32 cellular contexts compared by ENCODE assay signal in the genomic region with DNA sequence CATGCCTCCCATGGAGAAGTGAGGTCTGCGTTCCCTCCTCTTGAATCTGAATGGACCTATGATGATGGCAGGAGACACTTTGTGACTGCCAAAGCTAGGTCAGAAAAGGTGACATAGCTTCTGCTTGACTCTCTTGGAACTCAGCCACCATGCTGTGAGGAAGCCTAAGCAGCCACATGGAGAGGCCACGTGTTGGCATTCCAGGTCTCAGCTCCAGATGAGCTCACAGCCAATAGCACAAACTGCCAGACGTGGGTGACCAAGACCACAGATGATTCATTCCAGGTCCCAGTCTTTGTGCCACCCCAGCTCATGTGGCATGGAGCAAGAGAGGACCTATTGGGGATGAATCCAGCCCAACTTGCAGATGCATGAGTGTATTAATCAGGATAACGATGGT. TPM values are rescaled to one million over a fixed set of nuclear protein-coding genes. Genes with fewer than 3 reads are reported as not detected.
DNase-seq lines count a peak whose midpoint lies in the region; ATAC-seq, FAIRE-seq and TF ChIP-seq lines count a peak whose summit lies in the region.
"Had no signal": no experiment of that assay in that cellular context is flagged by ENCODE, and none has a peak within 500 bp of the region (broad histone marks: within the 10 kb centered on the region; RNA-seq: fewer than 3 reads in every experiment).

No MANE protein-coding gene starts in this region.

- no peaks in the 10 kb centered on the region for H3K27me3 ChIP-seq in astrocyte (ENCODE audit: insufficient read depth, low read length)
- H3K27me3 ChIP-seq: BLaER1 treated with 17β-estradiol and CSF1 and Interleukin-3, amounts not matched to agents 10 nM and 100 nM; body of pancreas; esophagus squamous epithelium; hepatocyte; SJCRH30 had no signal

- H3K36me3 Mint-ChIP-seq in astrocyte (ENCODE audit: low read depth, unreplicated experiment) = no peaks in the 10 kb centered on the region
- H3K36me3 Mint-ChIP-seq: stimulated activated naive B cell treated with anti-CD40 and anti-IgM and Interleukin-4, amounts not matched to agents 10 μg/mL and 1 μg/mL and 100 μg/mL, for 72 hours had no signal

- no peak overlapping the region for H3K9ac ChIP-seq in astrocyte (ENCODE audit: low read length)
- H3K9ac ChIP-seq: BLaER1 treated with 17β-estradiol and CSF1 and Interleukin-3, amounts not matched to agents 10 nM and 100 nM had no signal

- DNase-seq in EL = peak; percentile 42
- DNase-seq in HT1080 (ENCODE audit: low read depth) = peak; percentile 75
- DNase-seq in astrocyte (ENCODE audit: low read depth) = peak; percentile 48
- DNase-seq in kidney tubule cell (ENCODE audit: low spot score) = peak; percentile 47
- no peak for DNase-seq in activated naive CD4-positive, alpha-beta T cell (lab: John Stamatoyannopoulos, UW)
- DNase-seq in ACHN = no peak
- no peak for DNase-seq in iPS-NIHi7 (ENCODE audit: extremely low spot score)
- DNase-seq: activated CD4-positive, alpha-beta T cell treated with anti-CD3 and anti-CD28 coated beads for 36 hours; activated CD8-positive, alpha-beta memory T cell treated with anti-CD3 and anti-CD28 coated beads for 24 hours; activated T-cell treated with anti-CD3 and anti-CD28 coated beads for 4 hours; body of pancreas; cerebellar nuclear complex; DMS153; esophagus squamous epithelium; GDM1; left colon; mammary epithelial cell; mucosa of descending colon; NCI-H1436; NCI-H2081; NCI-H226; SJCRH30; stimulated activated naive B cell treated with anti-CD40 and anti-IgM and Interleukin-4, amounts not matched to agents 10 μg/mL and 1 μg/mL and 100 μg/mL, for 72 hours; SW 1271; trophoblast cell had no signal

- H3K9me3 Mint-ChIP-seq in astrocyte (ENCODE audit: unreplicated experiment) = no peaks in the 10 kb centered on the region
- H3K9me3 Mint-ChIP-seq: nephron; stimulated activated naive B cell treated with anti-CD40 and anti-IgM and Interleukin-4, amounts not matched to agents 10 μg/mL and 1 μg/mL and 100 μg/mL, for 72 hours had no signal

- no peak for ATAC-seq in HG02759 (IDR thresholded peaks at IDR 0.05; ENCODE audit: unreplicated experiment)
- ATAC-seq: activated CD4-positive, alpha-beta T cell treated with anti-CD3 and anti-CD28 coated beads for 36 hours; body of pancreas; K562; left colon; mucosa of descending colon; Panc1; stimulated activated naive B cell treated with anti-CD40 and anti-IgM and Interleukin-4, amounts not matched to agents 10 μg/mL and 1 μg/mL and 100 μg/mL, for 72 hours had no signal

- no peak overlapping the region for H3K27ac ChIP-seq in astrocyte (ENCODE audit: low read depth, low read length)
- H3K27ac ChIP-seq: BLaER1 treated with 17β-estradiol and CSF1 and Interleukin-3, amounts not matched to agents 10 nM and 100 nM; body of pancreas; esophagus squamous epithelium; hepatocyte; SJCRH30; VCaP had no signal

- no peaks in the 10 kb centered on the region for H3K9me3 ChIP-seq in astrocyte (ENCODE audit: insufficient read depth, low read depth, low read length)
- H3K9me3 ChIP-seq: body of pancreas, esophagus squamous epithelium, mucosa of descending colon, SJCRH30 had no signal

- no peaks in the 10 kb centered on the region for H3K4me1 Mint-ChIP-seq in astrocyte (ENCODE audit: low read depth, unreplicated experiment)
- H3K4me1 Mint-ChIP-seq: activated CD4-positive, alpha-beta T cell treated with anti-CD3 and anti-CD28 coated beads for 36 hours; stimulated activated naive B cell treated with anti-CD40 and anti-IgM and Interleukin-4, amounts not matched to agents 10 μg/mL and 1 μg/mL and 100 μg/mL, for 72 hours had no signal

- in situ Hi-C loops in ACHN (cut with HindIII; ENCODE audit: low pct_ligation_motif_present, low pct_unique_long_range_greater_than_20kb, low sequenced_read_pairs) = no loop called here

- no peak overlapping the region for H3K4me3 Mint-ChIP-seq in astrocyte (ENCODE audit: unreplicated experiment)
- H3K4me3 Mint-ChIP-seq: activated CD4-positive, alpha-beta T cell treated with anti-CD3 and anti-CD28 coated beads for 36 hours; nephron; stimulated activated naive B cell treated with anti-CD40 and anti-IgM and Interleukin-4, amounts not matched to agents 10 μg/mL and 1 μg/mL and 100 μg/mL, for 72 hours had no signal

- no peaks in the 10 kb centered on the region for H3K4me1 ChIP-seq in astrocyte (ENCODE audit: insufficient read depth, low read length)
- H3K4me1 ChIP-seq: body of pancreas, SJCRH30 had no signal

- peaks cover 10% of the 10 kb centered on the region for H3K27me3 Mint-ChIP-seq in astrocyte (ENCODE audit: low read depth, unreplicated experiment)
- H3K27me3 Mint-ChIP-seq: activated CD4-positive, alpha-beta T cell treated with anti-CD3 and anti-CD28 coated beads for 36 hours had no signal

- no peaks in the 10 kb centered on the region for H3K79me2 ChIP-seq in astrocyte (ENCODE audit: insufficient read depth, low read length)
- H3K79me2 ChIP-seq: hepatocyte had no signal

- H3K27ac Mint-ChIP-seq in astrocyte (ENCODE audit: unreplicated experiment) = no peak overlapping the region
- H3K27ac Mint-ChIP-seq: activated CD4-positive, alpha-beta T cell treated with anti-CD3 and anti-CD28 coated beads for 36 hours; nephron; stimulated activated naive B cell treated with anti-CD40 and anti-IgM and Interleukin-4, amounts not matched to agents 10 μg/mL and 1 μg/mL and 100 μg/mL, for 72 hours had no signal

- FAIRE-seq in astrocyte (lab: Jason Lieb, UNC) = no peak
- FAIRE-seq: K562 had no signal

- no peak overlapping the region for H3K4me2 ChIP-seq in astrocyte (ENCODE audit: low read length)
- H3K4me2 ChIP-seq: BLaER1 treated with 17β-estradiol and CSF1 and Interleukin-3, amounts not matched to agents 10 nM and 100 nM; hepatocyte had no signal

- H2AFZ ChIP-seq in astrocyte (ENCODE audit: low read depth, low read length) = no peak overlapping the region
- H2AFZ ChIP-seq: hepatocyte had no signal

- no peak for TF ChIP-seq CTCF in astrocyte (IDR thresholded peaks at IDR 0.05; ENCODE audit: insufficient read depth, low read depth, low read length)

- H3K36me3 ChIP-seq in astrocyte (ENCODE audit: insufficient read depth, low read length) = no peaks in the 10 kb centered on the region
- H3K36me3 ChIP-seq: BLaER1 treated with 17β-estradiol and CSF1 and Interleukin-3, amounts not matched to agents 10 nM and 100 nM; esophagus squamous epithelium; SJCRH30 had no signal

- no peaks in the 10 kb centered on the region for H4K20me1 ChIP-seq in astrocyte (ENCODE audit: insufficient read depth, low read length)
- H4K20me1 ChIP-seq: BLaER1 treated with 17β-estradiol and CSF1 and Interleukin-3, amounts not matched to agents 10 nM and 100 nM had no signal

- no peak overlapping the region for H3K4me3 ChIP-seq in astrocyte (ENCODE audit: insufficient read depth, low read depth, low read length)
- H3K4me3 ChIP-seq: BLaER1 treated with 17β-estradiol and CSF1 and Interleukin-3, amounts not matched to agents 10 nM and 100 nM; body of pancreas; esophagus squamous epithelium; hepatocyte; K562; mucosa of descending colon; SJCRH30 had no signal

RNA-seq across cellular contexts. Expression of a gene that starts 8.7 kb away (rescaled TPM):
- 0.90 and 1.5 TPM in 2 replicates for total RNA-seq in HT1080 (2014; rRNA removed; shearing (Covaris generic))
- polyA plus RNA-seq in HT1080 (2015; cell fraction: cytosol; rRNA removed) = 3.7 and 5.0 TPM in 2 replicates
- polyA plus RNA-seq in HT1080 (2015; cell fraction: nucleus; rRNA removed) = 1.3 and 1.8 TPM in 2 replicates
- 7.7 and 7.9 TPM in 2 replicates for total RNA-seq in astrocyte

Comparison
In these comparisons a context has a peak if more than half of its experiments do, and no peak if none do; other contexts are left out.
1. DNase-seq: peak in EL (single experiment), HT1080 (single experiment), astrocyte (single experiment) and kidney tubule cell (single experiment); none in activated naive CD4-positive, alpha-beta T cell (0 of 4), ACHN (single experiment) and iPS-NIHi7 (single experiment).